In genomic region chr21:42763578-42764442, GRCh38 we compare ENCODE assay signal across 23 cellular contexts.
DNase-seq lines count a peak whose midpoint lies in the region; ATAC-seq and TF ChIP-seq lines count a peak whose summit lies in the region.
"Had no signal": no experiment of that assay in that cellular context is flagged by ENCODE, and none has a peak within 500 bp of the region (broad histone marks: within the 10 kb centered on the region; RNA-seq: fewer than 3 reads in every experiment).

No MANE protein-coding gene starts in this region.

- DNase-seq in Right ventricle myocardium superior (peak; percentile 11), right atrium auricular region (ENCODE audit: low spot score) (no peak), OCI-M1 (lab: John Stamatoyannopoulos, UW) (peak; percentile 76), foreskin melanocyte (peak; percentile 9), HK-2 (ENCODE audit: unreplicated experiment) (no peak), NCI-H446 treated with DMSO at 0.1 percent for 48 hours (lab: John Stamatoyannopoulos, UW) (no peak), GF-D8 (lab: John Stamatoyannopoulos, UW) (no peak)
- DNase-seq: activated CD4-positive, alpha-beta T cell treated with anti-CD3 and anti-CD28 coated beads for 1 hour; CD4-positive, alpha-beta memory T cell; dermis blood vessel endothelial cell; foreskin keratinocyte; KG1; kidney glomerular epithelial cell; NCI-H1417 treated with DMSO at 0.1 percent for 48 hours; NCI-H2227 treated with DMSO at 0.1 percent for 48 hours; SJCRH30; stimulated activated naive CD4-positive, alpha-beta T cell treated with Interleukin-2 at 50 U/mL for 16 hours had no signal

- H3K9me3 ChIP-seq in right atrium auricular region: no peaks in the 10 kb centered on the region
- H3K9me3 ChIP-seq: A549, breast epithelium, SJCRH30, tibial nerve had no signal

- intact Hi-C loops in Right ventricle myocardium superior (cut with DNase I): no loop called here

- no peaks in the 10 kb centered on the region for H3K36me3 ChIP-seq in right atrium auricular region
- H3K36me3 ChIP-seq: breast epithelium, SJCRH30 had no signal

- TF ChIP-seq CTCF in right atrium auricular region (IDR thresholded peaks at IDR 0.05): no peak

- H3K27me3 ChIP-seq in right atrium auricular region: no peaks in the 10 kb centered on the region
- H3K27me3 ChIP-seq: breast epithelium, foreskin keratinocyte, SJCRH30, tibial nerve had no signal

- ATAC-seq in Right ventricle myocardium superior (ENCODE audit: poor library complexity) (no peak), GM18868 (IDR thresholded peaks at IDR 0.05; ENCODE audit: unreplicated experiment) (no peak)
- ATAC-seq: A549, foreskin keratinocyte, GM23338 had no signal

- H3K4me3 ChIP-seq in right atrium auricular region: no peak overlapping the region
- H3K4me3 ChIP-seq: A549, breast epithelium, GM23338, SJCRH30, tibial nerve had no signal

- no peak overlapping the region for H3K27ac ChIP-seq in right atrium auricular region
- H3K27ac ChIP-seq: A549, breast epithelium, epithelial cell of prostate, foreskin keratinocyte, SJCRH30, tibial nerve had no signal

- H3K4me1 ChIP-seq in right atrium auricular region: peaks cover 0 to 7% of the 10 kb centered on the region in 2 donors
- H3K4me1 ChIP-seq: A549, breast epithelium, foreskin keratinocyte, SJCRH30, tibial nerve had no signal

Comparison
In these comparisons a context has a peak if more than half of its experiments do, and no peak if none do; other contexts are left out.
1. DNase-seq: peak in Right ventricle myocardium superior (single experiment), OCI-M1 (single experiment) and foreskin melanocyte (single experiment); none in right atrium auricular region (single experiment), HK-2 (single experiment), NCI-H446 treated with DMSO at 0.1 percent for 48 hours (single experiment) and GF-D8 (single experiment).